Comparison of ENCODE assay signal across 8 cellular contexts in genomic region chr3:129248286-129248979, GRCh38. TPM values are rescaled to one million over a fixed set of nuclear protein-coding genes. Genes with fewer than 3 reads are reported as not detected.
DNase-seq lines count a peak whose midpoint lies in the region; TF ChIP-seq lines count a peak whose summit lies in the region.

No MANE protein-coding gene starts in this region.

- TF ChIP-seq EP300 in esophagus muscularis mucosa (IDR thresholded peaks at IDR 0.05): no peak

- peaks cover 11 to 24% (median 21%) of the 10 kb centered on the region in 4 donors for H3K36me3 ChIP-seq in esophagus muscularis mucosa

- H3K36me3 Mint-ChIP-seq in progenitor cell of endocrine pancreas (ENCODE audit: insufficient read depth): peaks cover 7% of the 10 kb centered on the region

- intact Hi-C loops in esophagus muscularis mucosa (cut with DNase I): loop anchor here (5.0 kb wide), 2 partner anchors 66 to 196 kb away; partner anchors contain the start of gene CNBP

- no peaks in the 10 kb centered on the region for H3K27me3 ChIP-seq in esophagus muscularis mucosa

- 60% methylated on average over 21 of the region's 21 CpGs for WGBS in esophagus muscularis mucosa

- peak overlapping the region; percentile 97 for H3K27ac Mint-ChIP-seq in progenitor cell of endocrine pancreas

- no peaks in the 10 kb centered on the region for H3K27me3 Mint-ChIP-seq in progenitor cell of endocrine pancreas

- H3K27ac ChIP-seq in RWPE1 (peak overlapping the region; percentile 82), esophagus muscularis mucosa (replicated peaks in 1 of 4) (peak overlapping the region; percentile 82 to 86 (median 84))

- peaks cover 24 to 65% (median 48%) of the 10 kb centered on the region in 4 donors for H3K4me1 ChIP-seq in esophagus muscularis mucosa

- POLR2A ChIA-PET in RWPE1 (lab: Yijun Ruan, JAX; ENCODE audit: low non-redundant PET): interaction anchor here (1.7 kb wide), 1 partner anchor 87 kb away, joined by 5 read pairs; no protein-coding TSS in a partner anchor

- peak overlapping the region; percentile 97 for H3K4me3 Mint-ChIP-seq in progenitor cell of endocrine pancreas (ENCODE audit: low read depth)

- in situ Hi-C loops in G401 (cut with HindIII; ENCODE audit: low sequenced_read_pairs): no loop called here

- CTCF ChIA-PET in RWPE1 (lab: Yijun Ruan, JAX): interaction anchor here (0.6 kb wide), 2 partner anchors 86 to 245 kb away, joined by 5 read pairs; no protein-coding TSS in a partner anchor

- peaks cover 15% of the 10 kb centered on the region for H3K4me1 Mint-ChIP-seq in progenitor cell of endocrine pancreas (ENCODE audit: low read depth)

- H3K4me3 ChIP-seq in esophagus muscularis mucosa: peak overlapping the region; percentile 82 to 93 (median 88)

- no peaks in the 10 kb centered on the region for H3K9me3 ChIP-seq in esophagus muscularis mucosa

- no peak for TF ChIP-seq CTCF in RWPE1 (conservative IDR thresholded peaks at IDR 0.05; ENCODE audit: low read depth)
- TF ChIP-seq CTCF in esophagus muscularis mucosa (IDR thresholded peaks at IDR 0.05): no peak
- no peak for TF ChIP-seq CTCF in progenitor cell of endocrine pancreas (IDR thresholded peaks at IDR 0.05; ENCODE audit: unreplicated experiment)

- TF ChIP-seq POLR2A in esophagus muscularis mucosa (IDR thresholded peaks at IDR 0.05; ENCODE audit: low read depth): no peak

- no peaks in the 10 kb centered on the region for H3K9me3 Mint-ChIP-seq in progenitor cell of endocrine pancreas (ENCODE audit: low read depth)

- peak; percentile 49 for DNase-seq in G401 (ENCODE audit: low spot score)
- no peak for DNase-seq in RWPE1 (ENCODE audit: low spot score)
- no peak for DNase-seq in esophagus muscularis mucosa (ENCODE audit: extremely low spot score)
- DNase-seq in progenitor cell of endocrine pancreas (ENCODE audit: low spot score, unreplicated experiment): no peak
- no peak for DNase-seq in amygdala (lab: John Stamatoyannopoulos, UW)
- DNase-seq in DMS153 treated with DMSO at 0.1 percent for 48 hours (lab: John Stamatoyannopoulos, UW; ENCODE audit: unreplicated experiment): no peak
- no peak for DNase-seq in AG08396 (ENCODE audit: low spot score)
- no peak for DNase-seq in SW480 (ENCODE audit: low spot score)

RNA-seq across cellular contexts. Expression of gene COPG1, which starts 1.0 kb away (rescaled TPM):
- total RNA-seq in G401 (2014; rRNA removed; shearing (Covaris generic)): 36.4 and 68.0 TPM in 2 replicates
- total RNA-seq in esophagus muscularis mucosa (10 to 100 TPM; 55.6 to 89.1 (median 70.4) TPM), progenitor cell of endocrine pancreas (141 and 145 TPM in 2 replicates)

RNA-seq across cellular contexts. Expression of gene HMCES, which starts 30.2 kb away (rescaled TPM):
- 33.0 and 40.6 TPM in 2 replicates for total RNA-seq in G401 (2014; rRNA removed; shearing (Covaris generic))
- total RNA-seq in esophagus muscularis mucosa: 10 to 100 TPM; 24.5 to 39.3 (median 30.6) TPM
- 35.3 TPM in 2 replicates for total RNA-seq in progenitor cell of endocrine pancreas
